20 cellular contexts compared by ENCODE assay signal in the genomic region with DNA sequence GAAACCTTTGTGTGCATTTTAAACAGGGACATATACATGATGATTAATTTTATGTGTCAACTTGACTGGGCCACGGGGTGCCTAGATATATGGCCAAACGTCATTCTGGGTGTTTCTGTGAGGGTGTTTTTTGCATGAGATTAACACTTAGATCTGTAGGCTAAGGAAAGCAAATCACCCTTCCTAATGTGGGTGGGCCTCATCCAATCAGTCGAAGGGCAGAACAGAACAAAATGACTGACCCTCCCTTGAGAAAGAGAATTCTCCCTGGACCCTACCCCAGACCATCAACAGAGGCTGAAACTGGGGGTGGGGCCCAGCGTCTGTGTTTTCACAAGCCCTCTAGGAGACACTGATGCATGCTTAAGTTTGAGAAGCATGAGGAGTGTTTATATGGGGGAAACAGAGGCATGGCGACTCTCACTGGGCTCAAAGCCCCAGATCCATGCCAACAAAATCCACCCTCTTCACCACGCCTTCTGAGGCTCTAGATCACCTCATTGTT. TPM values are rescaled to one million over a fixed set of nuclear protein-coding genes. Genes with fewer than 3 reads are reported as not detected.
"Had no signal": no experiment of that assay in that cellular context is flagged by ENCODE, and none has a peak within 500 bp of the region (broad histone marks: within the 10 kb centered on the region; RNA-seq: fewer than 3 reads in every experiment).

No MANE protein-coding gene starts in this region.

- DNase-seq: activated B cell treated with CpG ODN at 0.5 μM for 24 hours; activated CD4-positive, alpha-beta T cell treated with anti-CD3 and anti-CD28 coated beads, Interleukin-2, amount 10 ng/mL, durations not matched to agents 7 days and 5 days; activated naive CD4-positive, alpha-beta T cell treated with anti-CD3 and anti-CD28 coated beads for 36 hours; activated T-cell treated with anti-CD3 and anti-CD28 coated beads, Interleukin-2, amount 50 U/mL, for 1 hour; central memory CD4-positive, alpha-beta T cell; colonic mucosa; erythroblast; midbrain; nephron progenitor cell; SK-N-SH; stimulated activated CD4-positive, alpha-beta T cell treated with anti-CD3 and anti-CD28 coated beads, Interleukin-4, amount 100 ng/mL, for 24 hours had no signal

- H3K4me3 Mint-ChIP-seq: activated B cell treated with CpG ODN at 0.5 μM for 24 hours; activated CD4-positive, alpha-beta T cell treated with anti-CD3 and anti-CD28 coated beads, Interleukin-2, amount 10 ng/mL, durations not matched to agents 7 days and 5 days; activated naive CD4-positive, alpha-beta T cell treated with anti-CD3 and anti-CD28 coated beads for 36 hours; activated T-helper 17 cell treated with anti-CD3 and anti-CD28 coated beads, Interleukin-2, amount 50 U/mL, for 72 hours; brain; nephron progenitor cell; stimulated activated effector memory CD8-positive, alpha-beta T cell treated with anti-CD3 and anti-CD28 coated beads, Interleukin-12 subunit alpha, Interleukin-12 subunit beta, amount 100 ng/mL, for 72 hours; T-helper 2 cell treated with Interferon-gamma antibody and Interleukin-4, amounts not matched to agents 5 μg/mL and 100 μg/mL, for 36 hours had no signal

- H3K4me1 Mint-ChIP-seq: stimulated activated effector memory CD8-positive, alpha-beta T cell treated with anti-CD3 and anti-CD28 coated beads, Interleukin-12 subunit alpha, Interleukin-12 subunit beta, amount 100 ng/mL, for 72 hours had no signal

- H3K9me3 ChIP-seq: colonic mucosa, prostate gland, SK-N-SH, thoracic aorta had no signal

- H3K4me3 ChIP-seq: colonic mucosa, prostate gland, thoracic aorta had no signal

- H3K9me3 Mint-ChIP-seq: activated B cell treated with CpG ODN at 0.5 μM for 24 hours; activated CD4-positive, alpha-beta T cell treated with anti-CD3 and anti-CD28 coated beads, Interleukin-2, amount 10 ng/mL, durations not matched to agents 7 days and 5 days; activated naive CD4-positive, alpha-beta T cell treated with anti-CD3 and anti-CD28 coated beads for 36 hours; activated T-helper 17 cell treated with anti-CD3 and anti-CD28 coated beads, Interleukin-2, amount 50 U/mL, for 72 hours; nephron progenitor cell; stimulated activated effector memory CD8-positive, alpha-beta T cell treated with anti-CD3 and anti-CD28 coated beads, Interleukin-12 subunit alpha, Interleukin-12 subunit beta, amount 100 ng/mL, for 72 hours; T-helper 2 cell treated with Interferon-gamma antibody and Interleukin-4, amounts not matched to agents 5 μg/mL and 100 μg/mL, for 36 hours had no signal

- H3K36me3 ChIP-seq: colonic mucosa, prostate gland had no signal

- FAIRE-seq: endometrium, frontal cortex, keratinocyte had no signal

- H3K27me3 ChIP-seq: colonic mucosa had no signal

- H3K4me1 ChIP-seq: colonic mucosa, prostate gland had no signal

- H3K27me3 Mint-ChIP-seq: activated B cell treated with CpG ODN at 0.5 μM for 24 hours; activated CD4-positive, alpha-beta T cell treated with anti-CD3 and anti-CD28 coated beads, Interleukin-2, amount 10 ng/mL, durations not matched to agents 7 days and 5 days; activated T-helper 17 cell treated with anti-CD3 and anti-CD28 coated beads, Interleukin-2, amount 50 U/mL, for 72 hours had no signal

- H3K27ac ChIP-seq: colonic mucosa, prostate gland had no signal

- H3K27ac Mint-ChIP-seq: activated B cell treated with CpG ODN at 0.5 μM for 24 hours; activated CD4-positive, alpha-beta T cell treated with anti-CD3 and anti-CD28 coated beads, Interleukin-2, amount 10 ng/mL, durations not matched to agents 7 days and 5 days; activated naive CD4-positive, alpha-beta T cell treated with anti-CD3 and anti-CD28 coated beads for 36 hours; activated T-helper 17 cell treated with anti-CD3 and anti-CD28 coated beads, Interleukin-2, amount 50 U/mL, for 72 hours; nephron progenitor cell; stimulated activated effector memory CD8-positive, alpha-beta T cell treated with anti-CD3 and anti-CD28 coated beads, Interleukin-12 subunit alpha, Interleukin-12 subunit beta, amount 100 ng/mL, for 72 hours; T-helper 2 cell treated with Interferon-gamma antibody and Interleukin-4, amounts not matched to agents 5 μg/mL and 100 μg/mL, for 36 hours had no signal

- H3K36me3 Mint-ChIP-seq: brain; stimulated activated effector memory CD8-positive, alpha-beta T cell treated with anti-CD3 and anti-CD28 coated beads, Interleukin-12 subunit alpha, Interleukin-12 subunit beta, amount 100 ng/mL, for 72 hours had no signal

RNA-seq across cellular contexts. Expression of a gene that starts 56.2 kb away (rescaled TPM):
- total RNA-seq: activated B cell treated with CpG ODN at 0.5 μM for 24 hours had no signal
